Comparison of ENCODE assay signal across 24 cellular contexts in genomic region chr11:85095239-85095638, GRCh38.
"Had no signal": no experiment of that assay in that cellular context is flagged by ENCODE, and none has a peak within 500 bp of the region (broad histone marks: within the 10 kb centered on the region; RNA-seq: fewer than 3 reads in every experiment).

No MANE protein-coding gene starts in this region.

- ATAC-seq: naive thymus-derived CD4-positive, alpha-beta T cell; natural killer cell treated with Interleukin-12 subunit alpha and Interleukin-12 subunit beta and Interleukin-15 and Interleukin-18, amount 100 ng/mL, for 72 hours; right lobe of liver; stimulated activated naive B cell treated with anti-CD40 and anti-IgM and Interleukin-4, amounts not matched to agents 10 μg/mL and 1 μg/mL and 100 μg/mL, for 72 hours; upper lobe of right lung had no signal

- H3K4me3 ChIP-seq: left ventricle myocardium inferior, lung, ovary, right atrium auricular region, right lobe of liver, smooth muscle cell, suprapubic skin, thoracic aorta, tibial artery, upper lobe of right lung had no signal

- H3K4me3 Mint-ChIP-seq: mesothelial cell of epicardium; naive thymus-derived CD4-positive, alpha-beta T cell; natural killer cell treated with Interleukin-12 subunit alpha and Interleukin-12 subunit beta and Interleukin-15 and Interleukin-18, amount 100 ng/mL, for 72 hours; stimulated activated naive B cell treated with anti-CD40 and anti-IgM and Interleukin-4, amounts not matched to agents 10 μg/mL and 1 μg/mL and 100 μg/mL, for 72 hours; stimulated activated naive CD8-positive, alpha-beta T cell treated with anti-CD3 and anti-CD28 coated beads, Interleukin-15, Interleukin-2, amounts not matched to agents 100 ng/mL and 50 ng/mL, for 24 hours had no signal

- H3K4me1 ChIP-seq: right atrium auricular region, right lobe of liver, suprapubic skin, upper lobe of right lung had no signal

- H3K27ac ChIP-seq: left ventricle myocardium inferior, ovary, right atrium auricular region, right lobe of liver, suprapubic skin, thoracic aorta, tibial artery, upper lobe of right lung had no signal

- DNase-seq: hippocampal formation; kidney; left ventricle myocardium inferior; mesendoderm; naive thymus-derived CD4-positive, alpha-beta T cell; ovary; right lobe of liver; stimulated activated CD4-positive, alpha-beta T cell treated with anti-CD3 and anti-CD28 coated beads, Interleukin-1b, Interleukin-23, amount 100 ng/mL, for 48 hours; stimulated activated CD4-positive, alpha-beta T cell treated with anti-CD3 and anti-CD28 coated beads, Interleukin-2, amount 100 ng/mL, for 48 hours; stimulated activated CD4-positive, alpha-beta T cell treated with anti-CD3 and anti-CD28 coated beads, Interleukin-4, amount 100 ng/mL, for 4 hours; stimulated activated CD8-positive, alpha-beta memory T cell treated with anti-CD3 and anti-CD28 coated beads, Interleukin-4, amount 100 ng/mL, for 48 hours; stimulated activated naive B cell treated with anti-CD40 and anti-IgM and Interleukin-4, amounts not matched to agents 10 μg/mL and 1 μg/mL and 100 μg/mL, for 72 hours; tibial artery; trophoblast cell; upper lobe of right lung had no signal

- H3K9me3 ChIP-seq: left ventricle myocardium inferior, ovary, right atrium auricular region, thoracic aorta, tibial artery, upper lobe of right lung had no signal

- H3K36me3 ChIP-seq: left ventricle myocardium inferior, ovary, right atrium auricular region, right lobe of liver, suprapubic skin, thoracic aorta, tibial artery, upper lobe of right lung had no signal

- H3K27me3 ChIP-seq: ovary, right atrium auricular region, right lobe of liver, suprapubic skin, tibial artery, upper lobe of right lung had no signal

- H3K27me3 Mint-ChIP-seq: naive thymus-derived CD4-positive, alpha-beta T cell; natural killer cell treated with Interleukin-12 subunit alpha and Interleukin-12 subunit beta and Interleukin-15 and Interleukin-18, amount 100 ng/mL, for 72 hours; progenitor cell of endocrine pancreas; stimulated activated naive B cell treated with anti-CD40 and anti-IgM and Interleukin-4, amounts not matched to agents 10 μg/mL and 1 μg/mL and 100 μg/mL, for 72 hours; stimulated activated naive CD8-positive, alpha-beta T cell treated with anti-CD3 and anti-CD28 coated beads, Interleukin-15, Interleukin-2, amounts not matched to agents 100 ng/mL and 50 ng/mL, for 24 hours had no signal

- H3K36me3 Mint-ChIP-seq: mesothelial cell of epicardium had no signal

- H3K4me1 Mint-ChIP-seq: mesothelial cell of epicardium; naive thymus-derived CD4-positive, alpha-beta T cell had no signal

- H3K4me2 ChIP-seq: smooth muscle cell had no signal

- H3K27ac Mint-ChIP-seq: mesothelial cell of epicardium; naive thymus-derived CD4-positive, alpha-beta T cell; natural killer cell treated with Interleukin-12 subunit alpha and Interleukin-12 subunit beta and Interleukin-15 and Interleukin-18, amount 100 ng/mL, for 72 hours; progenitor cell of endocrine pancreas; stimulated activated naive B cell treated with anti-CD40 and anti-IgM and Interleukin-4, amounts not matched to agents 10 μg/mL and 1 μg/mL and 100 μg/mL, for 72 hours; stimulated activated naive CD8-positive, alpha-beta T cell treated with anti-CD3 and anti-CD28 coated beads, Interleukin-15, Interleukin-2, amounts not matched to agents 100 ng/mL and 50 ng/mL, for 24 hours had no signal
